In genomic region chr12:92138144-92138543, GRCh38 we compare ENCODE assay signal across 8 cellular contexts. TPM values are rescaled to one million over a fixed set of nuclear protein-coding genes. Genes with fewer than 3 reads are reported as not detected.
DNase-seq lines count a peak whose midpoint lies in the region; ATAC-seq and TF ChIP-seq lines count a peak whose summit lies in the region.

No MANE protein-coding gene starts in this region.

- no peaks in the 10 kb centered on the region for H3K9me2 ChIP-seq in MM.1S (replicated peaks; ENCODE audit: insufficient read depth, low read length)

- H3F3A ChIP-seq in MM.1S (ENCODE audit: insufficient read depth, low read length) = peaks cover 30% of the 10 kb centered on the region

- no peak for DNase-seq in CD4-positive, CD25-positive, alpha-beta regulatory T cell
- peak; percentile 5 for DNase-seq in MM.1S

- H4K20me1 ChIP-seq in MM.1S (ENCODE audit: insufficient read depth, low read length) = peaks cover 68% of the 10 kb centered on the region

- peak overlapping the region; percentile 84 for H3K27ac ChIP-seq in CD4-positive, CD25-positive, alpha-beta regulatory T cell (ENCODE audit: insufficient read depth, low read length, poor library complexity, severe bottlenecking)
- H3K27ac ChIP-seq in MM.1S (ENCODE audit: low read length) (no peak overlapping the region), ectodermal cell (ENCODE audit: insufficient read depth, low read depth, low read length, poor library complexity, severe bottlenecking) (no peak overlapping the region)

- H3K9me3 Mint-ChIP-seq in CD4-positive, CD25-positive, alpha-beta regulatory T cell = no peaks in the 10 kb centered on the region

- H2AFZ ChIP-seq in MM.1S (ENCODE audit: low read length) = no peak overlapping the region
- H2AFZ ChIP-seq in neuron (ENCODE audit: low read depth, low read length) = no peak overlapping the region

- peaks cover 39% of the 10 kb centered on the region for H3K36me3 ChIP-seq in CD4-positive, CD25-positive, alpha-beta regulatory T cell (ENCODE audit: control insufficient read depth, insufficient read depth, low read length)
- H3K36me3 ChIP-seq in MM.1S (replicated peaks; ENCODE audit: insufficient read depth, low read length) = peaks cover 6% of the 10 kb centered on the region; the same call in 1 of the 2 replicates
- H3K36me3 ChIP-seq in ectodermal cell (ENCODE audit: control insufficient read depth, insufficient read depth, low read length) = peaks cover 8% of the 10 kb centered on the region
- peaks cover 41% of the 10 kb centered on the region for H3K36me3 ChIP-seq in neuron (ENCODE audit: insufficient read depth, low read length)

- 88% methylated on average over 1 of the region's 1 CpG; no CpG with 5 or more reads in 1 of the 2 experiments for WGBS in ectodermal cell, 2 experiments

- H3K36me3 Mint-ChIP-seq in CD4-positive, CD25-positive, alpha-beta regulatory T cell = peaks cover 71% of the 10 kb centered on the region

- no peaks in the 10 kb centered on the region for H3K27me3 ChIP-seq in CD4-positive, CD25-positive, alpha-beta regulatory T cell (ENCODE audit: control insufficient read depth, insufficient read depth, low read length)
- H3K27me3 ChIP-seq in MM.1S (replicated peaks; ENCODE audit: insufficient read depth, low read length) (no peaks in the 10 kb centered on the region), ectodermal cell (ENCODE audit: control insufficient read depth, insufficient read depth, low read length, poor library complexity, severe bottlenecking) (no peaks in the 10 kb centered on the region), neuron (ENCODE audit: insufficient read depth, low read length) (no peaks in the 10 kb centered on the region)

- peaks cover 35 to 42% (median 40%) of the 10 kb centered on the region in 4 donors for H3K4me1 Mint-ChIP-seq in CD4-positive, CD25-positive, alpha-beta regulatory T cell

- no peak for ATAC-seq in CD4-positive, CD25-positive, alpha-beta regulatory T cell (ENCODE audit: low read depth in 2 of 2)
- ATAC-seq in HG03139 (IDR thresholded peaks at IDR 0.05; ENCODE audit: unreplicated experiment) = no peak
- ATAC-seq in HG02870 (IDR thresholded peaks at IDR 0.05; ENCODE audit: unreplicated experiment) = no peak
- ATAC-seq in GM18502 (IDR thresholded peaks at IDR 0.05; ENCODE audit: poor library complexity, unreplicated experiment) = no peak
- no peak for ATAC-seq in GM18519 (IDR thresholded peaks at IDR 0.05; ENCODE audit: low FRiP score, unreplicated experiment)

- peak overlapping the region; percentile 76 for H3K4me2 ChIP-seq in MM.1S (ENCODE audit: low read depth, low read length)

- H3K79me2 ChIP-seq in MM.1S (ENCODE audit: low read length) = peaks cover 100% of the 10 kb centered on the region

- peak overlapping the region; percentile 70 to 99 (median 98) for H3K27ac Mint-ChIP-seq in CD4-positive, CD25-positive, alpha-beta regulatory T cell

- H3K4me1 ChIP-seq in CD4-positive, CD25-positive, alpha-beta regulatory T cell (ENCODE audit: control insufficient read depth, insufficient read depth, low read length, poor library complexity, severe bottlenecking) = peaks cover 39% of the 10 kb centered on the region
- H3K4me1 ChIP-seq in MM.1S (ENCODE audit: low read length) (peaks cover 46% of the 10 kb centered on the region), ectodermal cell (ENCODE audit: control insufficient read depth, insufficient read depth, low read length) (peaks cover 39% of the 10 kb centered on the region), neuron (ENCODE audit: insufficient read depth, low read length) (peaks cover 42% of the 10 kb centered on the region)

- TF ChIP-seq CTCF in MM.1S (IDR thresholded peaks at IDR 0.05; ENCODE audit: low read length) = no peak

- no peak overlapping the region for H3K9ac ChIP-seq in MM.1S (ENCODE audit: low read length)

- H3K4me3 Mint-ChIP-seq in CD4-positive, CD25-positive, alpha-beta regulatory T cell = peak overlapping the region; percentile 90 to 100 (median 99)

- no peaks in the 10 kb centered on the region for H3K9me3 ChIP-seq in CD4-positive, CD25-positive, alpha-beta regulatory T cell (ENCODE audit: control insufficient read depth in 2 of 2, low read length in 2 of 2)
- no peaks in the 10 kb centered on the region for H3K9me3 ChIP-seq in MM.1S (replicated peaks; ENCODE audit: insufficient read depth, low read length)
- H3K9me3 ChIP-seq in ectodermal cell (ENCODE audit: control insufficient read depth, low read length) = no peaks in the 10 kb centered on the region
- H3K9me3 ChIP-seq in neuron (ENCODE audit: low read length) = no peaks in the 10 kb centered on the region

- peak overlapping the region; percentile 99 for H3K4me3 ChIP-seq in CD4-positive, CD25-positive, alpha-beta regulatory T cell (ENCODE audit: low read depth, low read length)
- H3K4me3 ChIP-seq in MM.1S (ENCODE audit: low read length) (peak overlapping the region; percentile 95), ectodermal cell (ENCODE audit: insufficient read depth, low read depth, low read length) (peak overlapping the region; percentile 97), neuron (ENCODE audit: low read length) (peak overlapping the region; percentile 79)

- H3K27me3 Mint-ChIP-seq in CD4-positive, CD25-positive, alpha-beta regulatory T cell = peaks cover 4% of the 10 kb centered on the region

RNA-seq across cellular contexts. Expression of gene BTG1, which starts 7.5 kb away (rescaled TPM):
- total RNA-seq in CD4-positive, CD25-positive, alpha-beta regulatory T cell = 1,342 TPM
- polyA plus RNA-seq in CD4-positive, CD25-positive, alpha-beta regulatory T cell = 100 to 1,000 TPM; 509 to 939 (median 769) TPM
- polyA plus RNA-seq in ectodermal cell (2013, experiment 1 of 4) = 59.8 TPM
- polyA plus RNA-seq in ectodermal cell (2013, experiment 2 of 4) = 61.2 TPM
- polyA plus RNA-seq in ectodermal cell (2013, experiment 3 of 4) = 57.7 TPM
- 73.9 TPM for polyA plus RNA-seq in ectodermal cell (2013, experiment 4 of 4)
